13 cellular contexts compared by ENCODE assay signal in the genomic region with DNA sequence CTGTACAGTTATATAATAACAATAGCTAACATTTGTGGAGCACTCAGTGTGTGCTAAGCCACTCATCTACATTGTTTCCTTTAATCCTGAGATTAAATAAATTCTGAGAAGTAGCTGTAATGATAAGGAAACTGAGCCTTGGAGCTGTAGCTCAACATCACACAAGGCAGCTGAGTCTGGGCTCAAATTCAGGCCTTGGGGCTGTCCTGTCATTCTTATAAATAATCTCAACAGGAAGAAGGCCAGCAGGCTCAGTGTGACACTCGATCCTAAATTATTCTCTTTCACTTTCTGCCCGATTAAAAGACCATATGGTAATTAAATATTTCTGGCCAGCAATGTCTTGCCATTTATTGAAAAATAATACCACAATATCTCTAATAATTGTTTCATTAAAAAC. TPM values are rescaled to one million over a fixed set of nuclear protein-coding genes. Genes with fewer than 3 reads are reported as not detected.
DNase-seq lines count a peak whose midpoint lies in the region; ATAC-seq lines count a peak whose summit lies in the region.
"Had no signal": no experiment of that assay in that cellular context is flagged by ENCODE, and none has a peak within 500 bp of the region (broad histone marks: within the 10 kb centered on the region; RNA-seq: fewer than 3 reads in every experiment).

No MANE protein-coding gene starts in this region.

- no peak for DNase-seq in activated naive CD8-positive, alpha-beta T cell treated with anti-CD3 and anti-CD28 coated beads, Interleukin-2, amount 10 ng/mL, durations not matched to agents 7 days and 5 days
- no peak for DNase-seq in activated naive CD8-positive, alpha-beta T cell treated with anti-CD3 and anti-CD28 coated beads, Interleukin-2, amount 50 U/mL, for 24 hours
- DNase-seq in fibroblast of gingiva (ENCODE audit: low read depth) = peak; percentile 22
- DNase-seq in SW480 (ENCODE audit: low spot score) = no peak
- DNase-seq: activated CD8-positive, alpha-beta memory T cell treated with anti-CD3 and anti-CD28 coated beads, Interleukin-2, amount 50 U/mL, for 48 hours; brain microvascular endothelial cell; EL; NCI-H146; T1000 had no signal

- no peak for ATAC-seq in activated naive CD8-positive, alpha-beta T cell treated with anti-CD3 and anti-CD28 coated beads, Interleukin-2, amount 10 ng/mL, durations not matched to agents 7 days and 5 days (ENCODE audit: low read depth)
- no peak for ATAC-seq in activated naive CD8-positive, alpha-beta T cell treated with anti-CD3 and anti-CD28 coated beads, Interleukin-2, amount 50 U/mL, for 24 hours
- no peak for ATAC-seq in HG02885 (IDR thresholded peaks at IDR 0.05; ENCODE audit: poor library complexity, unreplicated experiment)

- peaks cover 1 to 33% (median 8%) of the 10 kb centered on the region in 5 donors for H3K4me1 ChIP-seq in subcutaneous abdominal adipose tissue (ENCODE audit: control insufficient read depth in 5 of 5, insufficient read depth in 5 of 5, low read length in 5 of 5)

- no peaks in the 10 kb centered on the region for H3K27me3 ChIP-seq in subcutaneous abdominal adipose tissue (ENCODE audit: control insufficient read depth in 5 of 5, insufficient read depth in 4 of 5, low read length in 5 of 5)
- H3K27me3 ChIP-seq: brain microvascular endothelial cell, tibial nerve had no signal

- H3K27ac Mint-ChIP-seq in activated naive CD8-positive, alpha-beta T cell treated with anti-CD3 and anti-CD28 coated beads, Interleukin-2, amount 10 ng/mL, durations not matched to agents 7 days and 5 days = no peak overlapping the region
- no peak overlapping the region for H3K27ac Mint-ChIP-seq in activated naive CD8-positive, alpha-beta T cell treated with anti-CD3 and anti-CD28 coated beads, Interleukin-2, amount 50 U/mL, for 24 hours

- no peaks in the 10 kb centered on the region for H3K9me3 ChIP-seq in subcutaneous abdominal adipose tissue (ENCODE audit: control insufficient read depth in 5 of 5, low read length in 5 of 5)
- H3K9me3 ChIP-seq: tibial nerve had no signal

- H3K36me3 Mint-ChIP-seq in activated naive CD8-positive, alpha-beta T cell treated with anti-CD3 and anti-CD28 coated beads, Interleukin-2, amount 10 ng/mL, durations not matched to agents 7 days and 5 days = peaks cover 40% of the 10 kb centered on the region
- no peaks in the 10 kb centered on the region for H3K36me3 Mint-ChIP-seq in activated naive CD8-positive, alpha-beta T cell treated with anti-CD3 and anti-CD28 coated beads, Interleukin-2, amount 50 U/mL, for 24 hours (ENCODE audit: low read depth)

- peaks cover 45% of the 10 kb centered on the region for H3K4me1 Mint-ChIP-seq in activated naive CD8-positive, alpha-beta T cell treated with anti-CD3 and anti-CD28 coated beads, Interleukin-2, amount 10 ng/mL, durations not matched to agents 7 days and 5 days
- H3K4me1 Mint-ChIP-seq in activated naive CD8-positive, alpha-beta T cell treated with anti-CD3 and anti-CD28 coated beads, Interleukin-2, amount 50 U/mL, for 24 hours = peaks cover 10% of the 10 kb centered on the region

- no peaks in the 10 kb centered on the region for H3K27me3 Mint-ChIP-seq in activated naive CD8-positive, alpha-beta T cell treated with anti-CD3 and anti-CD28 coated beads, Interleukin-2, amount 10 ng/mL, durations not matched to agents 7 days and 5 days
- no peaks in the 10 kb centered on the region for H3K27me3 Mint-ChIP-seq in activated naive CD8-positive, alpha-beta T cell treated with anti-CD3 and anti-CD28 coated beads, Interleukin-2, amount 50 U/mL, for 24 hours

- peak overlapping the region; percentile 47 for H3K4me3 Mint-ChIP-seq in activated naive CD8-positive, alpha-beta T cell treated with anti-CD3 and anti-CD28 coated beads, Interleukin-2, amount 10 ng/mL, durations not matched to agents 7 days and 5 days
- H3K4me3 Mint-ChIP-seq in activated naive CD8-positive, alpha-beta T cell treated with anti-CD3 and anti-CD28 coated beads, Interleukin-2, amount 50 U/mL, for 24 hours = no peak overlapping the region

- no peaks in the 10 kb centered on the region for H3K9me3 Mint-ChIP-seq in activated naive CD8-positive, alpha-beta T cell treated with anti-CD3 and anti-CD28 coated beads, Interleukin-2, amount 10 ng/mL, durations not matched to agents 7 days and 5 days
- H3K9me3 Mint-ChIP-seq in activated naive CD8-positive, alpha-beta T cell treated with anti-CD3 and anti-CD28 coated beads, Interleukin-2, amount 50 U/mL, for 24 hours = no peaks in the 10 kb centered on the region

- H3K9ac ChIP-seq in subcutaneous abdominal adipose tissue (ENCODE audit: low read length in 5 of 5) = peak overlapping the region in 2 of 5 donors; percentile 15 to 41

- H3K27ac ChIP-seq in subcutaneous abdominal adipose tissue (ENCODE audit: low read depth, low read length) = peak overlapping the region; percentile 0
- H3K27ac ChIP-seq: brain microvascular endothelial cell had no signal

- H3K36me3 ChIP-seq in subcutaneous abdominal adipose tissue (ENCODE audit: control insufficient read depth in 5 of 5, insufficient read depth in 5 of 5, low read length in 5 of 5) = no peaks in the 10 kb centered on the region
- H3K36me3 ChIP-seq: brain microvascular endothelial cell, tibial nerve had no signal

- no peak overlapping the region for H3K4me3 ChIP-seq in subcutaneous abdominal adipose tissue (ENCODE audit: low read depth in 1 of 5, low read length in 5 of 5)
- H3K4me3 ChIP-seq: tibial nerve had no signal

- POLR2A ChIA-PET in activated naive CD8-positive, alpha-beta T cell treated with anti-CD3 and anti-CD28 coated beads, Interleukin-2, amount 10 ng/mL, durations not matched to agents 7 days and 5 days (lab: Charles Lee) = interaction anchor here (1.0 to 1.6 kb wide), 2 partner anchors 16 to 26 kb away, joined by 5 to 9 read pairs; no protein-coding TSS in a partner anchor

RNA-seq across cellular contexts. Expression of gene CDKN1B, which starts 24.5 kb away (rescaled TPM):
- total RNA-seq in activated naive CD8-positive, alpha-beta T cell treated with anti-CD3 and anti-CD28 coated beads, Interleukin-2, amount 10 ng/mL, durations not matched to agents 7 days and 5 days = 100 to 1,000 TPM; 135 to 136 TPM

RNA-seq across cellular contexts. Expression of gene APOLD1, which starts 43.8 kb away (rescaled TPM):
- 10 to 100 TPM; 10.3 to 12.1 TPM for total RNA-seq in activated naive CD8-positive, alpha-beta T cell treated with anti-CD3 and anti-CD28 coated beads, Interleukin-2, amount 10 ng/mL, durations not matched to agents 7 days and 5 days

RNA-seq across cellular contexts. Expression of gene GPR19, which starts 45.7 kb away (rescaled TPM):
- total RNA-seq in activated naive CD8-positive, alpha-beta T cell treated with anti-CD3 and anti-CD28 coated beads, Interleukin-2, amount 10 ng/mL, durations not matched to agents 7 days and 5 days = 1 to 10 TPM; 7.7 to 8.0 TPM
- total RNA-seq: posterior vena cava had no signal
